3 cellular contexts compared by ENCODE assay signal in the genomic region with DNA sequence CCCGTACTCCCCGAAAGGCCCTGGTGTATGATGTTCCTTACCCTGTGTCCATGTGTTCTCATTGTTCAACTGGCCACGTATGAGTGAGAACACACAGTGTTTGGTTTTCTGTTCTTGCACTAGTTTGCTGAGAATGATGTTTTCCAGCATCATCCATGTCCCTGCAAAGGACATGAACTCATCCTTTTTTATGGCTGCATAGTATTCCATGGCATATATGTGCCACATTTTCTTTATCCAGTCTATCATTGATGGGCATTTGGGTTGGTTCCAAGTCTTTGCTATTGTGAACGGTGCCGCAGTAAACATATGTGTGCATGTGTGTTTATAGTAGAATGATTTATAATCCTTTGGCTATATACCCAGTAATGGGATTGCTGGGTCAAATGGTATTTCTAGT. TPM values are rescaled to one million over a fixed set of nuclear protein-coding genes. Genes with fewer than 3 reads are reported as not detected.
"Had no signal": no experiment of that assay in that cellular context is flagged by ENCODE, and none has a peak within 500 bp of the region (broad histone marks: within the 10 kb centered on the region; RNA-seq: fewer than 3 reads in every experiment).

No MANE protein-coding gene starts in this region.

RNA-seq across cellular contexts. Expression of gene CACNA1C, which starts 49.9 kb away (rescaled TPM):
- total RNA-seq: MCF 10A, PC-9, SJCRH30 had no signal
